9 cellular contexts compared by ENCODE assay signal in genomic region chr19:48617146-48617937, GRCh38. TPM values are rescaled to one million over a fixed set of nuclear protein-coding genes. Genes with fewer than 3 reads are reported as not detected.
DNase-seq lines count a peak whose midpoint lies in the region; ATAC-seq lines count a peak whose summit lies in the region.
"Had no signal": no experiment of that assay in that cellular context is flagged by ENCODE, and none has a peak within 500 bp of the region (broad histone marks: within the 10 kb centered on the region; RNA-seq: fewer than 3 reads in every experiment).

No MANE protein-coding gene starts in this region.

- no peaks in the 10 kb centered on the region for H3K27me3 Mint-ChIP-seq in activated CD4-positive, alpha-beta T cell treated with anti-CD3 and anti-CD28 coated beads, Interleukin-2, amount 10 ng/mL, durations not matched to agents 24 days and 14 days
- H3K27me3 Mint-ChIP-seq in activated T-helper 2 cell treated with anti-CD3 and anti-CD28 coated beads, Interferon-gamma antibody, Interleukin-2, Interleukin-4, amounts not matched to agents 10 μg/mL and 5 μg/mL and 100 μg/mL, durations not matched to agents 14 hours and 24 hours and 36 hours (ENCODE audit: low read depth), result no peaks in the 10 kb centered on the region
- H3K27me3 Mint-ChIP-seq in immature natural killer cell (ENCODE audit: low read depth in 3 of 3), result peaks cover 4 to 11% (median 10%) of the 10 kb centered on the region in 3 donors

- peaks cover 28% of the 10 kb centered on the region for H3K4me1 Mint-ChIP-seq in activated CD4-positive, alpha-beta T cell treated with anti-CD3 and anti-CD28 coated beads, Interleukin-2, amount 10 ng/mL, durations not matched to agents 24 days and 14 days
- peaks cover 25% of the 10 kb centered on the region for H3K4me1 Mint-ChIP-seq in activated T-helper 2 cell treated with anti-CD3 and anti-CD28 coated beads, Interferon-gamma antibody, Interleukin-2, Interleukin-4, amounts not matched to agents 10 μg/mL and 5 μg/mL and 100 μg/mL, durations not matched to agents 14 hours and 24 hours and 36 hours (ENCODE audit: low read depth)
- peaks cover 43 to 52% of the 10 kb centered on the region in 2 donors for H3K4me1 Mint-ChIP-seq in immature natural killer cell

- DNase-seq in activated CD4-positive, alpha-beta T cell treated with anti-CD3 and anti-CD28 coated beads, Interleukin-2, amount 10 ng/mL, durations not matched to agents 24 days and 14 days, result no peak
- DNase-seq in activated CD4-positive, alpha-beta T cell treated with anti-CD3 and anti-CD28 coated beads for 48 hours, result no peak
- DNase-seq in activated T-helper 2 cell treated with anti-CD3 and anti-CD28 coated beads, Interferon-gamma antibody, Interleukin-2, Interleukin-4, amounts not matched to agents 10 μg/mL and 5 μg/mL and 100 μg/mL, durations not matched to agents 14 hours and 24 hours and 36 hours (ENCODE audit: low spot score), result no peak
- DNase-seq in immature natural killer cell (no peak), H4 (ENCODE audit: low spot score) (no peak)
- DNase-seq: NCI-H1105 treated with DMSO at 0.1 percent for 48 hours had no signal

- no peak overlapping the region for H3K27ac ChIP-seq in stomach smooth muscle (ENCODE audit: low read length)

- intact Hi-C loops in activated CD4-positive, alpha-beta T cell treated with anti-CD3 and anti-CD28 coated beads, Interleukin-2, amount 10 ng/mL, durations not matched to agents 24 days and 14 days (cut with micrococcal nuclease), result no loop called here
- intact Hi-C loops in activated T-helper 2 cell treated with anti-CD3 and anti-CD28 coated beads, Interferon-gamma antibody, Interleukin-2, Interleukin-4, amounts not matched to agents 10 μg/mL and 5 μg/mL and 100 μg/mL, durations not matched to agents 14 hours and 24 hours and 36 hours (cut with micrococcal nuclease), result no loop called here

- peaks cover 63% of the 10 kb centered on the region for H3K36me3 Mint-ChIP-seq in activated CD4-positive, alpha-beta T cell treated with anti-CD3 and anti-CD28 coated beads, Interleukin-2, amount 10 ng/mL, durations not matched to agents 24 days and 14 days (ENCODE audit: low read depth)
- peaks cover 54% of the 10 kb centered on the region for H3K36me3 Mint-ChIP-seq in activated T-helper 2 cell treated with anti-CD3 and anti-CD28 coated beads, Interferon-gamma antibody, Interleukin-2, Interleukin-4, amounts not matched to agents 10 μg/mL and 5 μg/mL and 100 μg/mL, durations not matched to agents 14 hours and 24 hours and 36 hours (ENCODE audit: low read depth)
- peaks cover 10 to 23% (median 10%) of the 10 kb centered on the region in 3 donors for H3K36me3 Mint-ChIP-seq in immature natural killer cell

- H3K27me3 ChIP-seq in stomach smooth muscle (ENCODE audit: control insufficient read depth in 1 of 2, insufficient read depth in 2 of 2, low read length in 2 of 2), result no peaks in the 10 kb centered on the region

- H3K4me3 ChIP-seq in stomach smooth muscle (ENCODE audit: low read length in 2 of 2), result peak overlapping the region; percentile 96 to 98

- H3K9me3 Mint-ChIP-seq in activated CD4-positive, alpha-beta T cell treated with anti-CD3 and anti-CD28 coated beads, Interleukin-2, amount 10 ng/mL, durations not matched to agents 24 days and 14 days, result no peaks in the 10 kb centered on the region
- no peaks in the 10 kb centered on the region for H3K9me3 Mint-ChIP-seq in activated T-helper 2 cell treated with anti-CD3 and anti-CD28 coated beads, Interferon-gamma antibody, Interleukin-2, Interleukin-4, amounts not matched to agents 10 μg/mL and 5 μg/mL and 100 μg/mL, durations not matched to agents 14 hours and 24 hours and 36 hours
- no peaks in the 10 kb centered on the region for H3K9me3 Mint-ChIP-seq in immature natural killer cell

- H3K27ac Mint-ChIP-seq in activated CD4-positive, alpha-beta T cell treated with anti-CD3 and anti-CD28 coated beads, Interleukin-2, amount 10 ng/mL, durations not matched to agents 24 days and 14 days, result peak overlapping the region; percentile 98
- H3K27ac Mint-ChIP-seq in activated T-helper 2 cell treated with anti-CD3 and anti-CD28 coated beads, Interferon-gamma antibody, Interleukin-2, Interleukin-4, amounts not matched to agents 10 μg/mL and 5 μg/mL and 100 μg/mL, durations not matched to agents 14 hours and 24 hours and 36 hours, result peak overlapping the region; percentile 99
- H3K27ac Mint-ChIP-seq in immature natural killer cell, result peak overlapping the region; percentile 95 to 99 (median 99)

- H3K4me3 Mint-ChIP-seq in activated CD4-positive, alpha-beta T cell treated with anti-CD3 and anti-CD28 coated beads, Interleukin-2, amount 10 ng/mL, durations not matched to agents 24 days and 14 days, result peak overlapping the region; percentile 91
- H3K4me3 Mint-ChIP-seq in activated T-helper 2 cell treated with anti-CD3 and anti-CD28 coated beads, Interferon-gamma antibody, Interleukin-2, Interleukin-4, amounts not matched to agents 10 μg/mL and 5 μg/mL and 100 μg/mL, durations not matched to agents 14 hours and 24 hours and 36 hours (ENCODE audit: low read depth), result peak overlapping the region; percentile 95
- H3K4me3 Mint-ChIP-seq in immature natural killer cell, result peak overlapping the region; percentile 95 to 99 (median 96)

- H3K9me3 ChIP-seq in stomach smooth muscle (ENCODE audit: control insufficient read depth in 2 of 2, low read length in 2 of 2), result no peaks in the 10 kb centered on the region

- ATAC-seq in HG02885 (IDR thresholded peaks at IDR 0.05; ENCODE audit: poor library complexity, unreplicated experiment) (no peak), HG03175 (IDR thresholded peaks at IDR 0.05; ENCODE audit: unreplicated experiment) (no peak)

- H3K36me3 ChIP-seq in stomach smooth muscle (ENCODE audit: control insufficient read depth in 2 of 2, insufficient read depth in 2 of 2, low read length in 2 of 2), result peaks cover 21 to 23% of the 10 kb centered on the region in 2 donors

- H3K9ac ChIP-seq in stomach smooth muscle (ENCODE audit: low read length in 2 of 2), result peak overlapping the region; percentile 95 to 99

- peaks cover 33% of the 10 kb centered on the region for H3K4me1 ChIP-seq in stomach smooth muscle (ENCODE audit: control insufficient read depth, insufficient read depth, low read length)

RNA-seq across cellular contexts. Expression of gene RPL18, which starts 1.6 kb away (rescaled TPM):
- total RNA-seq in activated CD4-positive, alpha-beta T cell treated with anti-CD3 and anti-CD28 coated beads, Interleukin-2, amount 10 ng/mL, durations not matched to agents 24 days and 14 days, result 1,885 and 1,938 TPM in 2 replicates
- total RNA-seq in activated T-helper 2 cell treated with anti-CD3 and anti-CD28 coated beads, Interferon-gamma antibody, Interleukin-2, Interleukin-4, amounts not matched to agents 10 μg/mL and 5 μg/mL and 100 μg/mL, durations not matched to agents 14 hours and 24 hours and 36 hours, result 1,853 and 1,861 TPM in 2 replicates
- polyA plus RNA-seq in immature natural killer cell, result 1,000 to 10,000 TPM in 1 of 3 donors, 100 to 1,000 TPM in 2; 938 to 1,525 (median 950) TPM
- total RNA-seq in H4 (2014; rRNA removed; shearing (Covaris generic)), result 1,978 and 2,048 TPM in 2 replicates

RNA-seq across cellular contexts. Expression of gene SPHK2, which starts 2.0 kb away (rescaled TPM):
- total RNA-seq in activated CD4-positive, alpha-beta T cell treated with anti-CD3 and anti-CD28 coated beads, Interleukin-2, amount 10 ng/mL, durations not matched to agents 24 days and 14 days, result 36.4 and 39.0 TPM in 2 replicates
- 34.3 and 35.0 TPM in 2 replicates for total RNA-seq in activated T-helper 2 cell treated with anti-CD3 and anti-CD28 coated beads, Interferon-gamma antibody, Interleukin-2, Interleukin-4, amounts not matched to agents 10 μg/mL and 5 μg/mL and 100 μg/mL, durations not matched to agents 14 hours and 24 hours and 36 hours
- polyA plus RNA-seq in immature natural killer cell, result 10 to 100 TPM; 10.5 to 14.5 (median 14.1) TPM
- 6.5 and 9.0 TPM in 2 replicates for total RNA-seq in H4 (2014; rRNA removed; shearing (Covaris generic))

RNA-seq across cellular contexts. Expression of gene FAM83E, which starts 2.5 kb away (rescaled TPM):
- 5.1 and 6.4 TPM in 2 replicates for total RNA-seq in activated CD4-positive, alpha-beta T cell treated with anti-CD3 and anti-CD28 coated beads, Interleukin-2, amount 10 ng/mL, durations not matched to agents 24 days and 14 days
- total RNA-seq in activated T-helper 2 cell treated with anti-CD3 and anti-CD28 coated beads, Interferon-gamma antibody, Interleukin-2, Interleukin-4, amounts not matched to agents 10 μg/mL and 5 μg/mL and 100 μg/mL, durations not matched to agents 14 hours and 24 hours and 36 hours, result 4.3 and 6.4 TPM in 2 replicates
- not detected for polyA plus RNA-seq in immature natural killer cell
- 0.06 and 1.6 TPM in 2 replicates for total RNA-seq in H4 (2014; rRNA removed; shearing (Covaris generic))

RNA-seq across cellular contexts. Expression of gene SPACA4, which starts 10.8 kb away (rescaled TPM):
- total RNA-seq in activated CD4-positive, alpha-beta T cell treated with anti-CD3 and anti-CD28 coated beads, Interleukin-2, amount 10 ng/mL, durations not matched to agents 24 days and 14 days, result not detected in 2 replicates
- not detected in 2 replicates for total RNA-seq in activated T-helper 2 cell treated with anti-CD3 and anti-CD28 coated beads, Interferon-gamma antibody, Interleukin-2, Interleukin-4, amounts not matched to agents 10 μg/mL and 5 μg/mL and 100 μg/mL, durations not matched to agents 14 hours and 24 hours and 36 hours
- not detected for polyA plus RNA-seq in immature natural killer cell
- total RNA-seq in H4 (2014; rRNA removed; shearing (Covaris generic)), result not detected in 2 replicates

RNA-seq across cellular contexts. Expression of gene DBP, which starts 19.8 kb away (rescaled TPM):
- 10.7 and 11.2 TPM in 2 replicates for total RNA-seq in activated CD4-positive, alpha-beta T cell treated with anti-CD3 and anti-CD28 coated beads, Interleukin-2, amount 10 ng/mL, durations not matched to agents 24 days and 14 days
- total RNA-seq in activated T-helper 2 cell treated with anti-CD3 and anti-CD28 coated beads, Interferon-gamma antibody, Interleukin-2, Interleukin-4, amounts not matched to agents 10 μg/mL and 5 μg/mL and 100 μg/mL, durations not matched to agents 14 hours and 24 hours and 36 hours, result 7.3 and 7.9 TPM in 2 replicates
- polyA plus RNA-seq in immature natural killer cell, result 10 to 100 TPM; 23.6 to 65.1 (median 26.3) TPM
- 14.0 and 34.2 TPM in 2 replicates for total RNA-seq in H4 (2014; rRNA removed; shearing (Covaris generic))
